14 cellular contexts compared by ENCODE assay signal in genomic region chr9:80134487-80134886, GRCh38.
DNase-seq lines count a peak whose midpoint lies in the region; ATAC-seq, FAIRE-seq and TF ChIP-seq lines count a peak whose summit lies in the region.
"Had no signal": no experiment of that assay in that cellular context is flagged by ENCODE, and none has a peak within 500 bp of the region (broad histone marks: within the 10 kb centered on the region; RNA-seq: fewer than 3 reads in every experiment).

No MANE protein-coding gene starts in this region.

- no peak for DNase-seq in left lung
- DNase-seq in activated CD8-positive, alpha-beta memory T cell treated with anti-CD3 and anti-CD28 coated beads, Interleukin-2, amount 10 ng/mL, durations not matched to agents 7 days and 5 days: no peak
- no peak for DNase-seq in HTR-8/SVneo (ENCODE audit: insufficient read length, low spot score)
- no peak for DNase-seq in CD8-positive, alpha-beta memory T cell
- DNase-seq: foreskin keratinocyte, NCI-H2029 had no signal

- H3K36me3 Mint-ChIP-seq in IgD-negative memory B cell: peaks cover 3% of the 10 kb centered on the region
- H3K36me3 Mint-ChIP-seq in activated CD8-positive, alpha-beta memory T cell treated with anti-CD3 and anti-CD28 coated beads, Interleukin-2, amount 10 ng/mL, durations not matched to agents 7 days and 5 days: no peaks in the 10 kb centered on the region
- no peaks in the 10 kb centered on the region for H3K36me3 Mint-ChIP-seq in CD8-positive, alpha-beta memory T cell

- intact Hi-C loops in left lung (cut with DNase I): no loop called here

- H3K4me1 ChIP-seq in left lung: no peaks in the 10 kb centered on the region
- H3K4me1 ChIP-seq in CD8-positive, alpha-beta memory T cell (ENCODE audit: insufficient read depth, low read length): no peaks in the 10 kb centered on the region
- H3K4me1 ChIP-seq: foreskin keratinocyte had no signal

- H3K27me3 ChIP-seq in left lung: no peaks in the 10 kb centered on the region
- no peaks in the 10 kb centered on the region for H3K27me3 ChIP-seq in CD8-positive, alpha-beta memory T cell (ENCODE audit: insufficient read depth, low read length, poor library complexity, severe bottlenecking)
- H3K27me3 ChIP-seq: BLaER1 treated with 17β-estradiol and CSF1 and Interleukin-3, amounts not matched to agents 10 nM and 100 nM; foreskin keratinocyte had no signal

- no peak overlapping the region for H3K27ac ChIP-seq in left lung
- H3K27ac ChIP-seq in CD8-positive, alpha-beta memory T cell (ENCODE audit: low read depth, low read length): no peak overlapping the region
- H3K27ac ChIP-seq: BLaER1 treated with 17β-estradiol and CSF1 and Interleukin-3, amounts not matched to agents 10 nM and 100 nM; foreskin keratinocyte had no signal

- peak; percentile 96 for ATAC-seq in GM18498 (IDR thresholded peaks at IDR 0.05; ENCODE audit: unreplicated experiment)
- ATAC-seq in GM19467 (IDR thresholded peaks at IDR 0.05; ENCODE audit: unreplicated experiment): peak; percentile 96
- ATAC-seq in HG02938 (IDR thresholded peaks at IDR 0.05; ENCODE audit: unreplicated experiment): peak; percentile 92
- ATAC-seq in left lung: no peak
- ATAC-seq in activated CD8-positive, alpha-beta memory T cell treated with anti-CD3 and anti-CD28 coated beads, Interleukin-2, amount 10 ng/mL, durations not matched to agents 7 days and 5 days: no peak
- ATAC-seq: foreskin keratinocyte had no signal

- peak overlapping the region; percentile 17 to 78 (median 56) for H3K4me3 Mint-ChIP-seq in IgD-negative memory B cell
- H3K4me3 Mint-ChIP-seq in activated CD8-positive, alpha-beta memory T cell treated with anti-CD3 and anti-CD28 coated beads, Interleukin-2, amount 10 ng/mL, durations not matched to agents 7 days and 5 days: no peak overlapping the region
- H3K4me3 Mint-ChIP-seq in CD8-positive, alpha-beta memory T cell: no peak overlapping the region

- TF ChIP-seq CTCF in left lung (IDR thresholded peaks at IDR 0.05): no peak

- no peak overlapping the region for H3K4me3 ChIP-seq in left lung
- no peak overlapping the region for H3K4me3 ChIP-seq in CD8-positive, alpha-beta memory T cell (ENCODE audit: low read length)
- H3K4me3 ChIP-seq: BLaER1 treated with 17β-estradiol and CSF1 and Interleukin-3, amounts not matched to agents 10 nM and 100 nM; lung had no signal

- H3K9me3 Mint-ChIP-seq in IgD-negative memory B cell: no peaks in the 10 kb centered on the region
- no peaks in the 10 kb centered on the region for H3K9me3 Mint-ChIP-seq in activated CD8-positive, alpha-beta memory T cell treated with anti-CD3 and anti-CD28 coated beads, Interleukin-2, amount 10 ng/mL, durations not matched to agents 7 days and 5 days (ENCODE audit: low read depth)
- H3K9me3 Mint-ChIP-seq in CD8-positive, alpha-beta memory T cell: no peaks in the 10 kb centered on the region
- H3K9me3 Mint-ChIP-seq: activated T-helper 2 cell treated with anti-CD3 and anti-CD28 coated beads, Interferon-gamma antibody, Interleukin-2, Interleukin-4, amounts not matched to agents 10 μg/mL and 5 μg/mL and 100 μg/mL, durations not matched to agents 14 hours and 24 hours and 36 hours had no signal

- POLR2A ChIA-PET in CD8-positive, alpha-beta memory T cell (lab: Charles Lee): no interaction called here

- H3K4me1 Mint-ChIP-seq in IgD-negative memory B cell: peaks cover 27 to 38% (median 27%) of the 10 kb centered on the region in 3 donors
- H3K4me1 Mint-ChIP-seq in activated CD8-positive, alpha-beta memory T cell treated with anti-CD3 and anti-CD28 coated beads, Interleukin-2, amount 10 ng/mL, durations not matched to agents 7 days and 5 days: no peaks in the 10 kb centered on the region
- peaks cover 0 to 5% (median 0%) of the 10 kb centered on the region in 3 donors for H3K4me1 Mint-ChIP-seq in CD8-positive, alpha-beta memory T cell

- FAIRE-seq in HTR-8/SVneo (lab: Jason Lieb, UNC): no peak
- FAIRE-seq: RCC 7860 had no signal

- H3K27me3 Mint-ChIP-seq in IgD-negative memory B cell: no peaks in the 10 kb centered on the region
- H3K27me3 Mint-ChIP-seq in activated CD8-positive, alpha-beta memory T cell treated with anti-CD3 and anti-CD28 coated beads, Interleukin-2, amount 10 ng/mL, durations not matched to agents 7 days and 5 days: peaks cover 3% of the 10 kb centered on the region
- peaks cover 0 to 2% of the 10 kb centered on the region in 2 donors for H3K27me3 Mint-ChIP-seq in CD8-positive, alpha-beta memory T cell

- CTCF ChIA-PET in activated CD8-positive, alpha-beta memory T cell treated with anti-CD3 and anti-CD28 coated beads, Interleukin-2, amount 10 ng/mL, durations not matched to agents 7 days and 5 days (lab: Charles Lee): no interaction called here
- CTCF ChIA-PET in CD8-positive, alpha-beta memory T cell (lab: Charles Lee): no interaction called here

- peak overlapping the region; percentile 79 to 97 (median 90) for H3K27ac Mint-ChIP-seq in IgD-negative memory B cell
- no peak overlapping the region for H3K27ac Mint-ChIP-seq in activated CD8-positive, alpha-beta memory T cell treated with anti-CD3 and anti-CD28 coated beads, Interleukin-2, amount 10 ng/mL, durations not matched to agents 7 days and 5 days
- H3K27ac Mint-ChIP-seq in CD8-positive, alpha-beta memory T cell: no peak overlapping the region
- H3K27ac Mint-ChIP-seq: activated T-helper 2 cell treated with anti-CD3 and anti-CD28 coated beads, Interferon-gamma antibody, Interleukin-2, Interleukin-4, amounts not matched to agents 10 μg/mL and 5 μg/mL and 100 μg/mL, durations not matched to agents 14 hours and 24 hours and 36 hours had no signal

- no peaks in the 10 kb centered on the region for H3K9me3 ChIP-seq in left lung
- no peaks in the 10 kb centered on the region for H3K9me3 ChIP-seq in CD8-positive, alpha-beta memory T cell (ENCODE audit: low read length)
- H3K9me3 ChIP-seq: BLaER1 treated with 17β-estradiol and CSF1 and Interleukin-3, amounts not matched to agents 10 nM and 100 nM had no signal

- no peaks in the 10 kb centered on the region for H3K36me3 ChIP-seq in left lung
- no peaks in the 10 kb centered on the region for H3K36me3 ChIP-seq in CD8-positive, alpha-beta memory T cell (ENCODE audit: insufficient read depth, low read length)
- H3K36me3 ChIP-seq: BLaER1 treated with 17β-estradiol and CSF1 and Interleukin-3, amounts not matched to agents 10 nM and 100 nM had no signal

Comparison
In these comparisons a context has a peak if more than half of its experiments do, and no peak if none do; other contexts are left out.
1. ATAC-seq: peak in GM18498 (single experiment), GM19467 (single experiment) and HG02938 (single experiment); none in left lung (single experiment) and activated CD8-positive, alpha-beta memory T cell treated with anti-CD3 and anti-CD28 coated beads, Interleukin-2, amount 10 ng/mL, durations not matched to agents 7 days and 5 days (single experiment).
2. H3K27ac Mint-ChIP-seq: peak in IgD-negative memory B cell (3 of 3); none in activated CD8-positive, alpha-beta memory T cell treated with anti-CD3 and anti-CD28 coated beads, Interleukin-2, amount 10 ng/mL, durations not matched to agents 7 days and 5 days (single experiment) and CD8-positive, alpha-beta memory T cell (0 of 8).
3. H3K4me3 Mint-ChIP-seq: peak in IgD-negative memory B cell (4 of 4); none in activated CD8-positive, alpha-beta memory T cell treated with anti-CD3 and anti-CD28 coated beads, Interleukin-2, amount 10 ng/mL, durations not matched to agents 7 days and 5 days (single experiment) and CD8-positive, alpha-beta memory T cell (0 of 7).